ENCODE assay signal across 20 cellular contexts in genomic region chr12:26704214-26704613, GRCh38.
A peak's percentile ranks its signal among the peaks of the same experiment; 100 is the strongest.
DNase-seq lines count a peak whose midpoint lies in the region; ATAC-seq, FAIRE-seq and TF ChIP-seq lines count a peak whose summit lies in the region.
"Had no signal": no experiment of that assay in that cellular context is flagged by ENCODE, and none has a peak within 500 bp of the region (broad histone marks: within the 10 kb centered on the region; RNA-seq: fewer than 3 reads in every experiment).

No MANE protein-coding gene starts in this region.

- H4K20me1 ChIP-seq in HepG2 (ENCODE audit: insufficient read depth, low read length) (no peaks in the 10 kb centered on the region), K562 (replicated peaks; ENCODE audit: control insufficient read depth, insufficient read depth, low read length) (no peaks in the 10 kb centered on the region)
- H4K20me1 ChIP-seq: BLaER1 treated with 17β-estradiol and CSF1 and Interleukin-3, amounts not matched to agents 10 nM and 100 nM had no signal

- H3K4me2 ChIP-seq in HepG2 (ENCODE audit: low read depth, low read length) (no peak overlapping the region), K562 (ENCODE audit: insufficient read depth, low read length) (no peak overlapping the region)
- H3K4me2 ChIP-seq: KMS-11, PC-9 had no signal

- TF ChIP-seq EP300 in HepG2 (IDR thresholded peaks at IDR 0.05; ENCODE audit: low read depth in 2 of 2, low read length in 2 of 2) = no peak
- no peak for TF ChIP-seq EP300 in HepG2 (CRISPR knock-in tag; IDR thresholded peaks at IDR 0.05; ENCODE audit: borderline replicate concordance)
- no peak for TF ChIP-seq EP300 in K562 (IDR thresholded peaks at IDR 0.05; ENCODE audit: low read length)

- H3K9me3 ChIP-seq in right lobe of liver (no peaks in the 10 kb centered on the region), HepG2 (ENCODE audit: low read length) (no peaks in the 10 kb centered on the region), K562 (replicated peaks; ENCODE audit: control insufficient read depth, insufficient read depth, low read depth, low read length) (no peaks in the 10 kb centered on the region), left lung (no peaks in the 10 kb centered on the region)
- H3K9me3 ChIP-seq: BLaER1 treated with 17β-estradiol and CSF1 and Interleukin-3, amounts not matched to agents 10 nM and 100 nM; SJSA1 had no signal

- H3K27me3 ChIP-seq in right lobe of liver (no peaks in the 10 kb centered on the region), HepG2 (ENCODE audit: control insufficient read depth in 1 of 2, insufficient read depth in 2 of 2, low read length in 2 of 2) (no peaks in the 10 kb centered on the region), K562 (ENCODE audit: control insufficient read depth in 2 of 2, insufficient read depth in 2 of 2, low read length in 2 of 2) (peaks cover 0 to 3% of the 10 kb centered on the region in 2 experiments; a peak in 2 of 5 replicates), left lung (no peaks in the 10 kb centered on the region)
- H3K27me3 ChIP-seq: BLaER1 treated with 17β-estradiol and CSF1 and Interleukin-3, amounts not matched to agents 10 nM and 100 nM; SJSA1 had no signal

- 32% methylated on average over 1 of the region's 1 CpG for WGBS in right lobe of liver (ENCODE audit: insufficient coverage, low coverage, low lambda C conversion rate, missing lambda C conversion rate)
- whole genome bisulfite sequencing in HepG2 (ENCODE audit: low lambda C conversion rate) = 94% methylated on average over 1 of the region's 1 CpG
- 0% methylated on average over 1 of the region's 1 CpG for WGBS in K562 (ENCODE audit: insufficient coverage, low coverage, missing lambda C conversion rate)

- DNase-seq in right lobe of liver = no peak
- no peak for DNase-seq in HepG2 (ENCODE audit: low spot score)
- no peak for DNase-seq in K562 (ENCODE audit: extremely low read depth in 1 of 4, low spot score in 3 of 4)
- DNase-seq in left lung = no peak
- no peak for DNase-seq in RWPE1 (ENCODE audit: low spot score)
- DNase-seq in globus pallidus (ENCODE audit: low spot score) = no peak
- DNase-seq in hippocampal formation (lab: John Stamatoyannopoulos, UW) = no peak
- DNase-seq: CD8-positive, alpha-beta T cell; GOT3; NCI-H1417; NCI-H187 treated with DMSO at 0.1 percent for 48 hours; NCI-H226; NCI-H524 treated with DMSO at 0.1 percent for 48 hours; PC-9 had no signal

- peaks cover 0 to 22% (median 4%) of the 10 kb centered on the region in 4 donors for H3K4me1 ChIP-seq in right lobe of liver
- peaks cover 19% of the 10 kb centered on the region for H3K4me1 ChIP-seq in HepG2 (ENCODE audit: insufficient read depth, low read length)
- H3K4me1 ChIP-seq in K562 (replicated peaks in 1 of 2; ENCODE audit: control insufficient read depth in 2 of 2, insufficient read depth in 2 of 2, low read length in 2 of 2) = no peaks in the 10 kb centered on the region
- peaks cover 0 to 22% of the 10 kb centered on the region in 2 donors for H3K4me1 ChIP-seq in left lung

- intact Hi-C loops in right lobe of liver (cut with DNase I) = no loop called here
- intact Hi-C loops in HepG2 (cut with micrococcal nuclease; ENCODE audit: unreplicated experiment) = no loop called here
- intact Hi-C loops in K562 (cut with micrococcal nuclease) = loop anchor here (5.0 to 10.0 kb wide), 3 partner anchors 52 to 609 kb away; partner anchors contain the start of gene TM7SF3
- intact Hi-C loops in left lung (cut with DNase I) = no loop called here

- H3K9ac ChIP-seq in HepG2 (ENCODE audit: insufficient read depth, low read depth, low read length) (no peak overlapping the region), K562 (ENCODE audit: insufficient read depth in 1 of 2, low read depth in 2 of 2, low read length in 2 of 2) (no peak overlapping the region)
- H3K9ac ChIP-seq: KMS-11 had no signal

- POLR2A ChIA-PET in HepG2 (lab: Yijun Ruan, JAX) (no interaction called here), K562 (lab: Yijun Ruan, JAX) (no interaction called here), RWPE1 (lab: Yijun Ruan, JAX; ENCODE audit: low non-redundant PET) (no interaction called here)

- in situ Hi-C loops in HepG2 (cut with HindIII; ENCODE audit: extremely low pct_ligation_motif_present, low pct_unique_long_range_greater_than_20kb) = no loop called here
- in situ Hi-C loops in K562 (cut with MboI) = no loop called here

- ATAC-seq in right lobe of liver (peak in 1 of 4 donors; percentile 52), HepG2 (no peak), K562 (no peak), left lung (peak; percentile 30), HG02938 (IDR thresholded peaks at IDR 0.05; ENCODE audit: unreplicated experiment) (no peak)
- ATAC-seq: CD8-positive, alpha-beta T cell; HCT116 had no signal

- TF ChIP-seq RAD21 in HepG2 (CRISPR knock-in tag; IDR thresholded peaks at IDR 0.05) = no peak
- TF ChIP-seq RAD21 in K562 (CRISPR knock-in tag; conservative IDR thresholded peaks at IDR 0.05 in 1 of 2, IDR thresholded peaks at IDR 0.05 in 1 of 2) = no peak

- no peak overlapping the region for H3K4me3 ChIP-seq in right lobe of liver
- no peak overlapping the region for H3K4me3 ChIP-seq in HepG2 (replicated peaks in 1 of 3; ENCODE audit: insufficient read depth in 1 of 3, low read depth in 2 of 3, low read length in 3 of 3)
- no peak overlapping the region for H3K4me3 ChIP-seq in K562
- no peak overlapping the region for H3K4me3 ChIP-seq in left lung
- H3K4me3 ChIP-seq: BLaER1 treated with 17β-estradiol and CSF1 and Interleukin-3, amounts not matched to agents 10 nM and 100 nM; PC-9; SJSA1 had no signal

- H3K36me3 ChIP-seq in right lobe of liver (peaks cover 0 to 9% (median 0%) of the 10 kb centered on the region in 4 donors), HepG2 (replicated peaks in 1 of 2; ENCODE audit: control insufficient read depth in 1 of 2, insufficient read depth in 2 of 2, low read length in 2 of 2) (peaks cover 5 to 52% of the 10 kb centered on the region in 2 experiments; a peak in 4 of 5 replicates), K562 (ENCODE audit: control insufficient read depth, insufficient read depth, low read length) (no peaks in the 10 kb centered on the region), left lung (peaks cover 0 to 8% of the 10 kb centered on the region in 2 donors)

- TF ChIP-seq POLR2A in right lobe of liver (IDR thresholded peaks at IDR 0.05) (no peak), HepG2 (IDR thresholded peaks at IDR 0.05; ENCODE audit: insufficient read depth in 1 of 2, low read depth in 2 of 2, low read length in 2 of 2) (no peak), K562 (conservative IDR thresholded peaks at IDR 0.05) (no peak)

- TF ChIP-seq CTCF in right lobe of liver (IDR thresholded peaks at IDR 0.05) = no peak
- TF ChIP-seq CTCF in HepG2 (CRISPR knock-in tag; IDR thresholded peaks at IDR 0.05) = no peak
- no peak for TF ChIP-seq CTCF in K562 (IDR thresholded peaks at IDR 0.05 in 2 of 3, conservative IDR thresholded peaks at IDR 0.05 in 1 of 3; ENCODE audit: insufficient read depth in 2 of 3, low read depth in 1 of 3, low read length in 3 of 3)
- no peak for TF ChIP-seq CTCF in left lung (IDR thresholded peaks at IDR 0.05)
- no peak for TF ChIP-seq CTCF in RWPE1 (conservative IDR thresholded peaks at IDR 0.05; ENCODE audit: low read depth)

- FAIRE-seq in HepG2 (lab: Jason Lieb, UNC) = no peak
- FAIRE-seq in K562 (lab: Jason Lieb, UNC) = no peak
- FAIRE-seq: GM12891 had no signal

- no peaks in the 10 kb centered on the region for H3K9me1 ChIP-seq in K562 (ENCODE audit: control insufficient read depth, insufficient read depth, low read length)

- no peak overlapping the region for H2AFZ ChIP-seq in HepG2 (ENCODE audit: low read length)
- H2AFZ ChIP-seq in K562 (ENCODE audit: low read depth, low read length) = no peak overlapping the region
- H2AFZ ChIP-seq: PC-9 had no signal

- H3K79me2 ChIP-seq in HepG2 (ENCODE audit: insufficient read depth, low read length) (no peaks in the 10 kb centered on the region), K562 (ENCODE audit: control insufficient read depth, insufficient read depth, low read length) (no peaks in the 10 kb centered on the region)

- no TSS peak for BruUV-seq in HepG2 (replicated peaks; lab: Mats Ljungman, UMichigan)
- BruUV-seq in K562 (replicated peaks; lab: Mats Ljungman, UMichigan) = no TSS peak

- CTCF ChIA-PET in HepG2 (lab: Yijun Ruan, JAX; ENCODE audit: low intra/inter-chr PET ratio, low total read pairs) = no interaction called here
- CTCF ChIA-PET in K562 (lab: Yijun Ruan, JAX; ENCODE audit: low intra/inter-chr PET ratio) = no interaction called here
- CTCF ChIA-PET in RWPE1 (lab: Yijun Ruan, JAX) = interaction anchor here (1.2 kb wide), 1 partner anchor 45 kb away, joined by 3 read pairs; no protein-coding TSS in a partner anchor

- H3K27ac ChIP-seq in right lobe of liver = peak overlapping the region in 2 of 3 donors; percentile 6 to 9
- no peak overlapping the region for H3K27ac ChIP-seq in HepG2 (ENCODE audit: extremely low read length, insufficient read depth, low read length)
- H3K27ac ChIP-seq in K562 (ENCODE audit: extremely low read depth, low read depth, low read length) = no peak overlapping the region
- H3K27ac ChIP-seq in left lung = no peak overlapping the region
- no peak overlapping the region for H3K27ac ChIP-seq in RWPE1
- H3K27ac ChIP-seq: KMS-11, PC-9 had no signal

TF ChIP-seq in HepG2, 621 proteins besides CTCF, POLR2A, EP300 and RAD21 (continues in another document):
- TF ChIP-seq ZNF205 (CRISPR knock-in tag; IDR thresholded peaks at IDR 0.05) (no peak), NCOA1 (CRISPR knock-in tag; IDR thresholded peaks at IDR 0.05) (no peak)

TF ChIP-seq in K562, 482 proteins besides CTCF, POLR2A, EP300 and RAD21 (continues in another document):
- TF ChIP-seq IFI16 (CRISPR knock-in tag; IDR thresholded peaks at IDR 0.05) (no peak), ZC3H4 (CRISPR knock-in tag; IDR thresholded peaks at IDR 0.05; ENCODE audit: borderline replicate concordance) (no peak), PML (IDR thresholded peaks at IDR 0.05; ENCODE audit: low read length) (no peak)

Comparison
In these comparisons a context has a peak if more than half of its experiments do, and no peak if none do; other contexts are left out.
1. H3K27ac ChIP-seq: peak in right lobe of liver (2 of 3); none in HepG2 (single experiment), K562 (single experiment), left lung (0 of 2) and RWPE1 (single experiment).